ENCODE assay signal across 24 cellular contexts in the genomic region with DNA sequence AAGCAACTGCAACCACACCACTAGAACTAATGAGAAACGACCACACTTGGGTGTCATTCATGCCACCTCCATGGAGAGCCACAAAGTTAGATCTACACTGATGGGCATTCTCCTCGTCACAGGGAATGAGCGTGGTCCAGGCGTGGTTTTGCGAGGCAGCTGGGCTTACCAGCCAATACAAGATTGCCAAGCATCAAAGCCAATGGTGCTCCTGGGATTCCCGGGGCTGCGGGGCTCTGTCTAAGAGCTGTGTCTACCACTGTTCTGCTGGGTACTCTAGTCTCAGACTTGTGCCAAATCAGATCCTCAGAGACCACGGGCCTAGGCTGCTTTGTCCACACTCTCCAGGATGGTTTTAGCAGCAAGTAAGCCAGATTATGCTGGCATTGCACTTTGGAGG. TPM values are rescaled to one million over a fixed set of nuclear protein-coding genes. Genes with fewer than 3 reads are reported as not detected.
DNase-seq lines count a peak whose midpoint lies in the region; ATAC-seq, FAIRE-seq and TF ChIP-seq lines count a peak whose summit lies in the region.
"Had no signal": no experiment of that assay in that cellular context is flagged by ENCODE, and none has a peak within 500 bp of the region (broad histone marks: within the 10 kb centered on the region; RNA-seq: fewer than 3 reads in every experiment).

No MANE protein-coding gene starts in this region.

- RAD21 ChIA-PET in GM12878 (lab: Charles Lee; ENCODE audit: unreplicated experiment), result no interaction called here

- POLR2A ChIA-PET in GM12878 (lab: Charles Lee), result no interaction called here

- no peak overlapping the region for H3K4me3 ChIP-seq in GM12878
- no peak overlapping the region for H3K4me3 ChIP-seq in breast epithelium
- H3K4me3 ChIP-seq: SJSA1 had no signal

- no peak for FAIRE-seq in GM12878 (lab: Jason Lieb, UNC)
- FAIRE-seq: HTR-8/SVneo had no signal

- H3K4me1 ChIP-seq in GM12878 (ENCODE audit: control insufficient read depth, insufficient read depth, low read length), result peaks cover 49% of the 10 kb centered on the region
- no peaks in the 10 kb centered on the region for H3K4me1 ChIP-seq in breast epithelium
- H3K4me1 ChIP-seq: SJSA1 had no signal

- H3K27me3 Mint-ChIP-seq in chondrocyte (ENCODE audit: low read depth), result no peaks in the 10 kb centered on the region

- no TSS peak for BruUV-seq in GM12878 (replicated peaks; lab: Mats Ljungman, UMichigan)

- intact Hi-C loops in GM12878 (cut with micrococcal nuclease; ENCODE audit: unreplicated experiment) (no loop called here), sciatic nerve (cut with DNase I) (no loop called here), breast epithelium (cut with DNase I; ENCODE audit: low total_unique reads) (no loop called here)

- H3K9me3 ChIP-seq in GM12878 (replicated peaks; ENCODE audit: control insufficient read depth, insufficient read depth, low read length), result no peaks in the 10 kb centered on the region; the same call in 2 of the 3 replicates
- no peaks in the 10 kb centered on the region for H3K9me3 ChIP-seq in breast epithelium
- H3K9me3 ChIP-seq: SJSA1 had no signal

- in situ Hi-C loops in GM12878 (cut with MboI), result no loop called here

- DNase-seq in GM12878 (ENCODE audit: low read depth, low spot score), result no peak
- peak; percentile 10 for DNase-seq in sciatic nerve (ENCODE audit: low spot score)
- DNase-seq in chondrocyte (ENCODE audit: low spot score), result no peak
- no peak for DNase-seq in foreskin melanocyte
- no peak for DNase-seq in breast epithelium (ENCODE audit: low spot score in 2 of 2)
- DNase-seq in stimulated activated CD4-positive, alpha-beta T cell treated with anti-CD3 and anti-CD28 coated beads, Interleukin-4, amount 100 ng/mL, for 4 hours, result no peak
- DNase-seq: C1 segment of cervical spinal cord; CD4-positive, alpha-beta memory T cell; COR-L47; DMS53; KBM-7; MV-4-11; NCI-H1105 treated with DMSO at 0.1 percent for 48 hours; NCI-H146; NCI-H2029; NCI-H446; NCI-H524 treated with DMSO at 0.1 percent for 48 hours; NCI-H774; NK-92 treated with Interleukin-12 subunit alpha and Interleukin-12 subunit beta, amount 100 ng/mL, for 24 hours; Right ventricle myocardium superior; RPMI8226 had no signal

- TF ChIP-seq CTCF in GM12878 (IDR thresholded peaks at IDR 0.05 in 2 of 3, conservative IDR thresholded peaks at IDR 0.05 in 1 of 3; ENCODE audit: control insufficient read depth in 2 of 3, extremely low read depth in 1 of 3, insufficient read depth in 1 of 3, low read depth in 3 of 3, low read length in 3 of 3), result no peak
- TF ChIP-seq CTCF in chondrocyte (IDR thresholded peaks at IDR 0.05), result no peak
- no peak for TF ChIP-seq CTCF in breast epithelium (IDR thresholded peaks at IDR 0.05)

- peak; percentile 6 for ATAC-seq in HG03066 (IDR thresholded peaks at IDR 0.05; ENCODE audit: low read depth, unreplicated experiment)
- no peak for ATAC-seq in GM12878
- no peak for ATAC-seq in sciatic nerve

- TF ChIP-seq EP300 in GM12878 (IDR thresholded peaks at IDR 0.05; ENCODE audit: borderline replicate concordance in 1 of 2, control insufficient read depth in 1 of 2, low read depth in 2 of 2, low read length in 2 of 2), result no peak

- 72% methylated on average over 8 of the region's 8 CpGs for WGBS in GM12878 (ENCODE audit: insufficient coverage, insufficient replicate concordance, low lambda C conversion rate, missing lambda C conversion rate)

- no peaks in the 10 kb centered on the region for H3K36me3 Mint-ChIP-seq in chondrocyte (ENCODE audit: low read depth)
- H3K36me3 Mint-ChIP-seq: CD4-positive, alpha-beta memory T cell had no signal

- H3K9me3 Mint-ChIP-seq in chondrocyte (ENCODE audit: low read depth), result no peaks in the 10 kb centered on the region
- H3K9me3 Mint-ChIP-seq: CD4-positive, alpha-beta memory T cell had no signal

- H4K20me1 ChIP-seq in GM12878 (ENCODE audit: control insufficient read depth, insufficient read depth), result no peaks in the 10 kb centered on the region

- SMC1A ChIA-PET in GM12878 (lab: Charles Lee; ENCODE audit: uncharacterized antibody, unreplicated experiment), result interaction anchor here (0.6 kb wide), 1 partner anchor 174 kb away, joined by 3 read pairs; no protein-coding TSS in a partner anchor

- no peak overlapping the region for H3K4me3 Mint-ChIP-seq in chondrocyte (ENCODE audit: unreplicated experiment)
- H3K4me3 Mint-ChIP-seq: CD4-positive, alpha-beta memory T cell had no signal

- TF ChIP-seq POLR2A in GM12878 (IDR thresholded peaks at IDR 0.05; ENCODE audit: low read depth, low read length), result no peak
- TF ChIP-seq POLR2A in breast epithelium (IDR thresholded peaks at IDR 0.05), result no peak

- H3K9ac ChIP-seq in GM12878 (ENCODE audit: control insufficient read depth, insufficient read depth, low read length), result no peak overlapping the region

- H3K27me3 ChIP-seq in GM12878 (replicated peaks in 1 of 2; ENCODE audit: control insufficient read depth in 2 of 2, insufficient read depth in 2 of 2, low read length in 1 of 2) (peaks cover 0 to 1% of the 10 kb centered on the region in 2 experiments; a peak in 1 of 4 replicates), breast epithelium (no peaks in the 10 kb centered on the region)

- no peak overlapping the region for H3K4me2 ChIP-seq in GM12878 (ENCODE audit: control insufficient read depth, insufficient read depth)

- TF ChIP-seq RAD21 in GM12878 (IDR thresholded peaks at IDR 0.05; ENCODE audit: insufficient read depth, low read depth, low read length), result no peak

- no peak overlapping the region for H2AFZ ChIP-seq in GM12878 (ENCODE audit: control insufficient read depth, low read depth, low read length)

- H3K4me1 Mint-ChIP-seq in chondrocyte (ENCODE audit: low read depth), result peaks cover 22% of the 10 kb centered on the region

- peak overlapping the region; percentile 45; the same call in 1 of the 2 replicates for H3K27ac ChIP-seq in GM12878 (ENCODE audit: control insufficient read depth, insufficient read depth)
- H3K27ac ChIP-seq in breast epithelium, result no peak overlapping the region
- H3K27ac ChIP-seq: SJSA1 had no signal

- CTCF ChIA-PET in GM12878 (lab: Yijun Ruan, JAX), result no interaction called here

- no peak overlapping the region for H3K27ac Mint-ChIP-seq in chondrocyte (ENCODE audit: unreplicated experiment)
- H3K27ac Mint-ChIP-seq: CD4-positive, alpha-beta memory T cell had no signal

- no peaks in the 10 kb centered on the region for H3K79me2 ChIP-seq in GM12878 (ENCODE audit: control insufficient read depth, insufficient read depth, low read length)

- no peaks in the 10 kb centered on the region for H3K36me3 ChIP-seq in GM12878 (ENCODE audit: control insufficient read depth in 2 of 2, insufficient read depth in 2 of 2, low read length in 1 of 2)
- H3K36me3 ChIP-seq in breast epithelium, result no peaks in the 10 kb centered on the region
- H3K36me3 ChIP-seq: SJSA1 had no signal

TF ChIP-seq in GM12878, 131 proteins besides CTCF, POLR2A, EP300 and RAD21 (continues in another document):
- TF ChIP-seq MYB (IDR thresholded peaks at IDR 0.05; ENCODE audit: borderline replicate concordance, low read depth, low read length) (no peak), CHD2 (IDR thresholded peaks at IDR 0.05; ENCODE audit: borderline replicate concordance, low read depth, low read length) (no peak), TCF7 (IDR thresholded peaks at IDR 0.05; ENCODE audit: borderline replicate concordance) (no peak)

RNA-seq across cellular contexts. Expression of a gene that starts 43.8 kb away (rescaled TPM):
- total RNA-seq in GM12878 (2013; cell fraction: nucleolus; rRNA removed), result not detected in 2 replicates
- total RNA-seq in GM12878 (2014; rRNA removed) (not detected in 2 replicates), GM12878 (2014; rRNA removed; fragmentation: Illumina TruSeq; extraction: Trizol) (not detected in 2 replicates), GM12878 (2021) (0.13 TPM in 1 of 2 replicates, not detected in the other), sciatic nerve (9.5 TPM), chondrocyte (16.2 to 29.6 TPM (median 25.7 TPM) in 3 replicates), breast epithelium (1 to 10 TPM; 1.8 to 3.9 (median 3.4) TPM)
- polyA plus RNA-seq in GM12878 (2011; ENCODE audit: low read depth), result 0.47 TPM
- polyA plus RNA-seq in GM12878 (2011; rRNA removed) (not detected in 2 replicates), GM12878 (2014; fragmentation: Illumina TruSeq; extraction: Trizol) (0.01 TPM in 1 of 2 replicates, not detected in the other), GM12878 (2014; fragmentation: Nextera tagmentation; extraction: Ambion mirVana) (under 1 TPM in 1 of 2 experiments, not detected in 1; 0.02 TPM), GM12878 (2014; rRNA removed) (0.04 TPM in 1 of 2 replicates, not detected in the other), GM12878 (2016; fragmentation: Nextera tagmentation; extraction: Ambion mirVana) (under 1 TPM; 0.09 to 0.16 TPM)
- polyA plus RNA-seq in GM12878 (2011; cell fraction: cytosol; rRNA removed), result not detected in 2 replicates
- 0.03 TPM in 1 of 2 replicates, not detected in the other for polyA plus RNA-seq in GM12878 (2011; cell fraction: nucleus; rRNA removed)
- 0.57 and 1.5 TPM in 2 replicates for polyA plus RNA-seq in GM12878 (2012)
- polyA minus RNA-seq in GM12878 (2011; rRNA and poly(A)+ RNA removed), result not detected in 2 replicates
- polyA minus RNA-seq in GM12878 (2011; cell fraction: cytosol; rRNA and poly(A)+ RNA removed), result not detected in 2 replicates
- polyA minus RNA-seq in GM12878 (2011; cell fraction: nucleus; rRNA and poly(A)+ RNA removed), result not detected in 2 replicates

RNA-seq across cellular contexts. Expression of a gene that starts 46.3 kb away (rescaled TPM):
- total RNA-seq in GM12878 (2013; cell fraction: nucleolus; rRNA removed), result 40.0 and 42.4 TPM in 2 replicates
- total RNA-seq in GM12878 (2014; rRNA removed) (45.5 and 46.9 TPM in 2 replicates), GM12878 (2014; rRNA removed; fragmentation: Illumina TruSeq; extraction: Trizol) (37.6 and 43.0 TPM in 2 replicates), GM12878 (2021) (63.0 and 65.1 TPM in 2 replicates), sciatic nerve (27.8 TPM), chondrocyte (94.0 to 122 TPM (median 99.3 TPM) in 3 replicates), breast epithelium (10 to 100 TPM; 17.1 to 35.1 (median 28.4) TPM)
- 23.8 TPM for polyA plus RNA-seq in GM12878 (2011; ENCODE audit: low read depth)
- polyA plus RNA-seq in GM12878 (2011; rRNA removed) (45.2 and 45.6 TPM in 2 replicates), GM12878 (2014; fragmentation: Illumina TruSeq; extraction: Trizol) (42.4 and 46.3 TPM in 2 replicates), GM12878 (2014; fragmentation: Nextera tagmentation; extraction: Ambion mirVana) (10 to 100 TPM; 30.6 to 39.1 TPM), GM12878 (2014; rRNA removed) (56.1 and 60.2 TPM in 2 replicates), GM12878 (2016; fragmentation: Nextera tagmentation; extraction: Ambion mirVana) (100 to 1,000 TPM in 1 of 2 experiments, 10 to 100 TPM in 1; 93.7 to 107 TPM)
- 37.1 and 59.6 TPM in 2 replicates for polyA plus RNA-seq in GM12878 (2011; cell fraction: cytosol; rRNA removed)
- 35.1 and 46.4 TPM in 2 replicates for polyA plus RNA-seq in GM12878 (2011; cell fraction: nucleus; rRNA removed)
- 31.6 and 39.6 TPM in 2 replicates for polyA plus RNA-seq in GM12878 (2012)
- polyA minus RNA-seq in GM12878 (2011; rRNA and poly(A)+ RNA removed), result 48.5 and 79.9 TPM in 2 replicates
- 48.1 and 65.5 TPM in 2 replicates for polyA minus RNA-seq in GM12878 (2011; cell fraction: cytosol; rRNA and poly(A)+ RNA removed)
- 20.3 and 27.9 TPM in 2 replicates for polyA minus RNA-seq in GM12878 (2011; cell fraction: nucleus; rRNA and poly(A)+ RNA removed)
